23 cellular contexts compared by ENCODE assay signal in genomic region chr10:80283119-80283518, GRCh38. TPM values are rescaled to one million over a fixed set of nuclear protein-coding genes. Genes with fewer than 3 reads are reported as not detected.
DNase-seq lines count a peak whose midpoint lies in the region; ATAC-seq and TF ChIP-seq lines count a peak whose summit lies in the region.
"Had no signal": no experiment of that assay in that cellular context is flagged by ENCODE, and none has a peak within 500 bp of the region (broad histone marks: within the 10 kb centered on the region; RNA-seq: fewer than 3 reads in every experiment).

No MANE protein-coding gene starts in this region.

- no peak for DNase-seq in Right ventricle myocardium inferior (ENCODE audit: missing footprints)
- no peak for DNase-seq in left cardiac atrium
- DNase-seq in endodermal cell, result peak; percentile 40
- DNase-seq in iPS-NIHi7 (ENCODE audit: extremely low spot score), result peak; percentile 4
- peak; percentile 4 for DNase-seq in mucosa of gallbladder (ENCODE audit: low spot score)
- DNase-seq in NCI-H1105 (lab: John Stamatoyannopoulos, UW), result no peak
- no peak for DNase-seq in stimulated activated naive CD4-positive, alpha-beta T cell (lab: John Stamatoyannopoulos, UW)
- DNase-seq: Calu3; CD8-positive, alpha-beta memory T cell; DMS153; GOT3; IMR-90; NCI-H1105 treated with DMSO at 0.1 percent for 48 hours; NCI-H2029 treated with DMSO at 0.1 percent for 48 hours; NCI-H226; NCI-H524 treated with DMSO at 0.1 percent for 48 hours; NCI-H82; OCI-M1; SHP77 had no signal

- no peaks in the 10 kb centered on the region for H3K36me3 ChIP-seq in endodermal cell (ENCODE audit: control insufficient read depth, insufficient read depth, low read length)

- no peak overlapping the region for H3K4me3 Mint-ChIP-seq in endodermal cell
- H3K4me3 Mint-ChIP-seq: CD8-positive, alpha-beta memory T cell had no signal

- no peak overlapping the region for H3K27ac ChIP-seq in endodermal cell (ENCODE audit: low read depth, low read length)
- H3K27ac ChIP-seq: C4-2B had no signal

- no peak overlapping the region for H3K9ac ChIP-seq in endodermal cell (ENCODE audit: extremely low read depth, low read length, poor library complexity, severe bottlenecking)

- no peaks in the 10 kb centered on the region for H3K4me1 ChIP-seq in endodermal cell (ENCODE audit: control insufficient read depth, insufficient read depth, low read length)

- no peaks in the 10 kb centered on the region for H3K9me3 Mint-ChIP-seq in endodermal cell
- H3K9me3 Mint-ChIP-seq: CD8-positive, alpha-beta memory T cell had no signal

- 92 to 97% methylated on average over 4 of the region's 4 CpGs for WGBS in endodermal cell (ENCODE audit: insufficient coverage in 1 of 2, insufficient read length in 1 of 2), 2 experiments

- intact Hi-C loops in Right ventricle myocardium inferior (cut with DNase I) (no loop called here), left cardiac atrium (cut with DNase I) (no loop called here)

- H3K4me1 Mint-ChIP-seq in endodermal cell, result peaks cover 22% of the 10 kb centered on the region
- H3K4me1 Mint-ChIP-seq: CD8-positive, alpha-beta memory T cell had no signal

- H3K36me3 Mint-ChIP-seq in endodermal cell (ENCODE audit: low read depth), result no peaks in the 10 kb centered on the region
- H3K36me3 Mint-ChIP-seq: CD8-positive, alpha-beta memory T cell had no signal

- no peaks in the 10 kb centered on the region for H3K9me3 ChIP-seq in endodermal cell (ENCODE audit: control insufficient read depth, low read length)

- no peak overlapping the region for H3K27ac Mint-ChIP-seq in endodermal cell
- H3K27ac Mint-ChIP-seq: CD8-positive, alpha-beta memory T cell had no signal

- no peak overlapping the region for H3K4me3 ChIP-seq in endodermal cell (ENCODE audit: low read length)

- H3K27me3 ChIP-seq in endodermal cell (ENCODE audit: control insufficient read depth, insufficient read depth, low read length, poor library complexity, severe bottlenecking), result no peaks in the 10 kb centered on the region

- no peaks in the 10 kb centered on the region for H3K27me3 Mint-ChIP-seq in endodermal cell (ENCODE audit: insufficient read depth)

- no peak for TF ChIP-seq CTCF in endodermal cell (conservative IDR thresholded peaks at IDR 0.05)

- peak; percentile 49 for ATAC-seq in Right ventricle myocardium inferior
- ATAC-seq in left cardiac atrium, result no peak
- ATAC-seq in HG03108 (IDR thresholded peaks at IDR 0.05; ENCODE audit: unreplicated experiment), result no peak
- ATAC-seq: HCT116 had no signal

RNA-seq across cellular contexts. Expression of gene MAT1A, which starts 6.3 kb away (rescaled TPM):
- 0.19 TPM for total RNA-seq in Right ventricle myocardium inferior
- under 1 TPM; 0.10 to 0.21 TPM for total RNA-seq in left cardiac atrium
- under 1 TPM; 0.53 to 0.58 TPM for total RNA-seq in endodermal cell
- 0.07 TPM for polyA plus RNA-seq in endodermal cell (2013, experiment 1 of 2)
- polyA plus RNA-seq in endodermal cell (2013, experiment 2 of 2), result 0.08 TPM
- 0.98 TPM for total RNA-seq in mucosa of gallbladder
- total RNA-seq: Calu3; CD8-positive, alpha-beta memory T cell; IMR-90 had no signal
- polyA plus RNA-seq: AG04450; CD8-positive, alpha-beta memory T cell; IMR-90 had no signal

Comparison
In these comparisons a context has a peak if more than half of its experiments do, and no peak if none do; other contexts are left out.
1. DNase-seq: peak in endodermal cell (single experiment), iPS-NIHi7 (single experiment) and mucosa of gallbladder (single experiment); none in Right ventricle myocardium inferior (single experiment), left cardiac atrium (single experiment), NCI-H1105 (single experiment) and stimulated activated naive CD4-positive, alpha-beta T cell (0 of 6).